8 cellular contexts compared by ENCODE assay signal in genomic region chr5:40570408-40571129, GRCh38.
A peak's percentile ranks its signal among the peaks of the same experiment; 100 is the strongest.
DNase-seq lines count a peak whose midpoint lies in the region; ATAC-seq, FAIRE-seq and TF ChIP-seq lines count a peak whose summit lies in the region.

No MANE protein-coding gene starts in this region.

- peak overlapping the region; percentile 73 to 74 for H3K27ac Mint-ChIP-seq in natural killer cell

- peaks cover 21 to 27% of the 10 kb centered on the region in 2 donors for H3K4me1 Mint-ChIP-seq in natural killer cell

- TF ChIP-seq CTCF in HFF-Myc (IDR thresholded peaks at IDR 0.05; ENCODE audit: low read depth, low read length, missing control alignments), result no peak
- no peak for TF ChIP-seq CTCF in Panc1 (IDR thresholded peaks at IDR 0.05)
- no peak for TF ChIP-seq CTCF in natural killer cell (IDR thresholded peaks at IDR 0.05)
- TF ChIP-seq CTCF in gastrocnemius medialis (IDR thresholded peaks at IDR 0.05 in 4 of 5, conservative IDR thresholded peaks at IDR 0.05 in 1 of 5), result no peak

- no TSS peak for BruUV-seq in Panc1 (replicated peaks; lab: Mats Ljungman, UMichigan)

- H3K4me1 ChIP-seq in Panc1 (ENCODE audit: control insufficient read depth, insufficient read depth, low read length), result no peaks in the 10 kb centered on the region
- no peaks in the 10 kb centered on the region for H3K4me1 ChIP-seq in gastrocnemius medialis

- intact Hi-C loops in Panc1 (cut with micrococcal nuclease; ENCODE audit: unreplicated experiment) (no loop called here), natural killer cell (cut with micrococcal nuclease) (loop anchor here (5.0 kb wide), 1 partner anchor 208 kb away; no protein-coding TSS in a partner anchor), gastrocnemius medialis (cut with DNase I; ENCODE audit: low total_unique reads) (no loop called here)

- H3K27me3 ChIP-seq in Panc1 (ENCODE audit: control insufficient read depth, insufficient read depth, low read length), result no peaks in the 10 kb centered on the region
- no peaks in the 10 kb centered on the region for H3K27me3 ChIP-seq in gastrocnemius medialis

- H3K36me3 ChIP-seq in Panc1 (ENCODE audit: control insufficient read depth, insufficient read depth, low read length), result no peaks in the 10 kb centered on the region
- no peaks in the 10 kb centered on the region for H3K36me3 ChIP-seq in gastrocnemius medialis

- no peak for FAIRE-seq in frontal cortex (lab: Jason Lieb, UNC)

- H3K9me3 ChIP-seq in Panc1 (ENCODE audit: control insufficient read depth, insufficient read depth, low read depth, low read length) (no peaks in the 10 kb centered on the region), gastrocnemius medialis (no peaks in the 10 kb centered on the region)

- H3K36me3 Mint-ChIP-seq in natural killer cell, result no peaks in the 10 kb centered on the region

- in situ Hi-C loops in Panc1 (cut with HindIII; ENCODE audit: low pct_unique_long_range_greater_than_20kb, low sequenced_read_pairs), result no loop called here
- in situ Hi-C loops in gastrocnemius medialis (cut with MboI; ENCODE audit: low sequenced_read_pairs in 4 of 4), result no loop called here

- H3K4me3 Mint-ChIP-seq in natural killer cell, result peak overlapping the region; percentile 66

- no peak overlapping the region for H3K4me3 ChIP-seq in HFF-Myc (replicated peaks; ENCODE audit: low read depth, low read length)
- no peak overlapping the region for H3K4me3 ChIP-seq in Panc1 (ENCODE audit: low read depth in 2 of 2, low read length in 2 of 2)
- H3K4me3 ChIP-seq in gastrocnemius medialis, result no peak overlapping the region

- peak; percentile 31 for DNase-seq in HFF-Myc (ENCODE audit: extremely low read depth, low read depth)
- DNase-seq in Panc1 (ENCODE audit: low read depth, low spot score), result peak; percentile 78
- DNase-seq in natural killer cell, result no peak
- no peak for DNase-seq in SKM-1 (lab: John Stamatoyannopoulos, UW; ENCODE audit: unreplicated experiment)
- no peak for DNase-seq in frontal cortex (ENCODE audit: low spot score in 2 of 2)
- DNase-seq in gastrocnemius medialis, result no peak
- no peak for DNase-seq in HK-2 (ENCODE audit: unreplicated experiment)

- ATAC-seq in GM18511 (IDR thresholded peaks at IDR 0.05; ENCODE audit: unreplicated experiment) (peak; percentile 94), Panc1 (peak; percentile 80; the same call in 1 of the 2 replicates), natural killer cell (peak; percentile 82 to 94 (median 92)), gastrocnemius medialis (no peak)

- H3K27ac ChIP-seq in Panc1 (ENCODE audit: low read length) (no peak overlapping the region), gastrocnemius medialis (no peak overlapping the region)

- no peaks in the 10 kb centered on the region for H3K27me3 Mint-ChIP-seq in natural killer cell (ENCODE audit: low read depth in 2 of 2)

- CTCF ChIA-PET in Panc1 (lab: Charles Lee), result no interaction called here

- H3K9me3 Mint-ChIP-seq in natural killer cell, result no peaks in the 10 kb centered on the region

- TF ChIP-seq POLR2A in gastrocnemius medialis (IDR thresholded peaks at IDR 0.05), result no peak

- POLR2A ChIA-PET in Panc1 (lab: Charles Lee), result interaction anchor here (0.6 kb wide), 1 partner anchor 1147 kb away, joined by 6 read pairs; no protein-coding TSS in a partner anchor

Comparison
In these comparisons a context has a peak if more than half of its experiments do, and no peak if none do; other contexts are left out.
1. ATAC-seq: peak in GM18511 (single experiment), Panc1 (single experiment) and natural killer cell (3 of 3); none in gastrocnemius medialis (0 of 2).
2. DNase-seq: peak in HFF-Myc (single experiment) and Panc1 (single experiment); none in natural killer cell (single experiment), SKM-1 (single experiment), frontal cortex (0 of 2), gastrocnemius medialis (0 of 2) and HK-2 (single experiment).